In genomic region chr17:64214950-64215349, GRCh38 we compare ENCODE assay signal across 19 cellular contexts. TPM values are rescaled to one million over a fixed set of nuclear protein-coding genes. Genes with fewer than 3 reads are reported as not detected.
DNase-seq lines count a peak whose midpoint lies in the region; ATAC-seq, FAIRE-seq and TF ChIP-seq lines count a peak whose summit lies in the region.
"Had no signal": no experiment of that assay in that cellular context is flagged by ENCODE, and none has a peak within 500 bp of the region (broad histone marks: within the 10 kb centered on the region; RNA-seq: fewer than 3 reads in every experiment).

No MANE protein-coding gene starts in this region.

- TF ChIP-seq CTCF in VCaP (conservative IDR thresholded peaks at IDR 0.05) (no peak), hepatocyte (IDR thresholded peaks at IDR 0.05; ENCODE audit: poor library complexity) (no peak)

- no peak for ATAC-seq in HG02610 (IDR thresholded peaks at IDR 0.05; ENCODE audit: unreplicated experiment)
- ATAC-seq: activated T-cell treated with anti-CD3 and anti-CD28 coated beads, Interleukin-2, amount 50 U/mL, for 4 hours; effector memory CD8-positive, alpha-beta T cell; natural killer cell had no signal

- no peaks in the 10 kb centered on the region for H3K27me3 ChIP-seq in hepatocyte
- no peaks in the 10 kb centered on the region for H3K27me3 ChIP-seq in small intestine (ENCODE audit: control insufficient read depth in 2 of 2, insufficient read depth in 2 of 2, low read length in 2 of 2)
- H3K27me3 ChIP-seq: Peyer's patch had no signal

- H3K9me3 ChIP-seq in hepatocyte (ENCODE audit: low read depth) (no peaks in the 10 kb centered on the region), small intestine (ENCODE audit: control insufficient read depth, low read depth) (no peaks in the 10 kb centered on the region)
- H3K9me3 ChIP-seq: Peyer's patch had no signal

- FAIRE-seq in small intestine (lab: Jason Lieb, UNC): no peak

- H3K4me3 ChIP-seq in hepatocyte (no peak overlapping the region), small intestine (ENCODE audit: low read depth in 1 of 2, low read length in 2 of 2) (no peak overlapping the region)
- H3K4me3 ChIP-seq: lung, Peyer's patch had no signal

- peak overlapping the region; percentile 13; the same call in 1 of the 2 replicates for H3K27ac ChIP-seq in VCaP
- peak overlapping the region; percentile 82 for H3K27ac ChIP-seq in hepatocyte
- H3K27ac ChIP-seq in small intestine (ENCODE audit: low read depth in 1 of 2, low read length in 1 of 2): no peak overlapping the region

- H3K4me2 ChIP-seq in hepatocyte: no peak overlapping the region

- H3K79me2 ChIP-seq in hepatocyte: peaks cover 74% of the 10 kb centered on the region

- H2AFZ ChIP-seq in hepatocyte: no peak overlapping the region

- DNase-seq in GM03348 (ENCODE audit: low spot score) (peak; percentile 9), hepatocyte (ENCODE audit: low spot score) (no peak), small intestine (peak; percentile 20), T1000 (lab: John Stamatoyannopoulos, UW) (no peak), NCI-H1417 (lab: John Stamatoyannopoulos, UW) (no peak)
- DNase-seq: activated CD4-positive, alpha-beta T cell treated with anti-CD3 and anti-CD28 coated beads, Interleukin-2, amount 50 U/mL, for 48 hours; activated naive CD8-positive, alpha-beta T cell treated with anti-CD3 and anti-CD28 coated beads for 36 hours; activated T-cell treated with anti-CD3 and anti-CD28 coated beads, Interleukin-2, amount 50 U/mL, for 4 hours; caudate nucleus; effector memory CD8-positive, alpha-beta T cell; foreskin melanocyte; natural killer cell; NCI-H82; Peyer's patch; retina; substantia nigra had no signal

- H3K4me1 ChIP-seq in hepatocyte (ENCODE audit: insufficient read depth): peaks cover 36% of the 10 kb centered on the region
- H3K4me1 ChIP-seq in small intestine (ENCODE audit: control insufficient read depth in 2 of 2, insufficient read depth in 1 of 2, low read depth in 1 of 2, low read length in 1 of 2): peaks cover 13 to 28% of the 10 kb centered on the region in 2 donors

- no peaks in the 10 kb centered on the region for H3K9me2 ChIP-seq in hepatocyte (replicated peaks; ENCODE audit: insufficient read depth)

- H3K36me3 ChIP-seq in hepatocyte (replicated peaks; ENCODE audit: insufficient read depth, low read depth): no peaks in the 10 kb centered on the region
- peaks cover 0 to 2% of the 10 kb centered on the region in 2 donors for H3K36me3 ChIP-seq in small intestine (ENCODE audit: control insufficient read depth in 2 of 2, insufficient read depth in 2 of 2, low read length in 2 of 2)

- no peaks in the 10 kb centered on the region for H4K20me1 ChIP-seq in hepatocyte (ENCODE audit: insufficient read depth, poor library complexity, severe bottlenecking)

- WGBS in hepatocyte (ENCODE audit: low lambda C conversion rate, missing lambda C conversion rate): 95% methylated on average over 4 of the region's 4 CpGs
- 71 to 86% (median 79%) methylated on average over 4 of the region's 4 CpGs for WGBS in small intestine, 3 donors

RNA-seq across cellular contexts. Expression of gene TEX2, which starts 48.1 kb away (rescaled TPM):
- 37.4 and 37.7 TPM in 2 replicates for total RNA-seq in hepatocyte
- 22.1 and 27.9 TPM in 2 replicates for polyA plus RNA-seq in hepatocyte
- 10 to 100 TPM in 1 of 3 donors, 1 to 10 TPM in 2; 4.2 to 16.9 (median 4.3) TPM for polyA plus RNA-seq in small intestine

Comparison
In these comparisons a context has a peak if more than half of its experiments do, and no peak if none do; other contexts are left out.
1. DNase-seq: peak in GM03348 (single experiment) and small intestine (single experiment); none in hepatocyte (single experiment), T1000 (single experiment) and NCI-H1417 (0 of 3).
2. H3K27ac ChIP-seq: peak in VCaP (single experiment) and hepatocyte (single experiment); none in small intestine (0 of 2).